ENCODE assay signal across 9 cellular contexts in the genomic region with DNA sequence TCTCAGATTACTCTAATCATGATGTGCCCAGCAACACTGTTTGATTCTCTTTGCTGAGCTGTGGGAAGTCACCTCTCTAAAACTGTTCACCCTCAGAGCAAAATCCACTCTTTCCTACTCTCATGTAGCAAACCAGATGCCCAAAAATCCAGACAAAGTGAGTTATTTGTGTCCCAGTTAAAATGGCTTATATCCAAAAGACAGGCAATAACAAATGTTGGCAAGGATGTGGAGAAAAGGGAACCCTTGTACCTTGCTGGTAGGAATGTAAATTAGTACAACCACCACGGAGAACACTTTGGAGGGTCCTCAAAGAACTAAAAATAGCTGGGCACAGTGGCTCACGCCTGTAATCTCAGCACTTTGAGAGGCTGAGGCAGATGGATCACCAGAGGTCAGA.
"Had no signal": no experiment of that assay in that cellular context is flagged by ENCODE, and none has a peak within 500 bp of the region (broad histone marks: within the 10 kb centered on the region; RNA-seq: fewer than 3 reads in every experiment).

No MANE protein-coding gene starts in this region.

- H3K27ac Mint-ChIP-seq: GM23338, H9, HFFc6 had no signal

- H3K9me3 Mint-ChIP-seq: GM23338, HFFc6 had no signal

- ATAC-seq: GM23338, HCT116 had no signal

- H3K9ac ChIP-seq: GM23248 had no signal

- H3K4me3 ChIP-seq: GM23248, GM23338, HAP-1 had no signal

- H2AFZ ChIP-seq: GM23248, GM23338 had no signal

- H3K4me2 ChIP-seq: GM23338 had no signal

- H3K4me3 Mint-ChIP-seq: GM23338, H9, HFFc6 had no signal

- H3K4me1 Mint-ChIP-seq: GM23338, H9 had no signal

- DNase-seq: GM23248, GOT3, H7, H9, HCEC 1CT, HFFc6 had no signal

- H3K9me3 ChIP-seq: HAP-1 had no signal

- H3K4me1 ChIP-seq: HAP-1 had no signal

- H3K36me3 ChIP-seq: HAP-1 had no signal

- H3K27ac ChIP-seq: GM23248 had no signal
